Comparison of ENCODE assay signal across 26 cellular contexts in the genomic region with DNA sequence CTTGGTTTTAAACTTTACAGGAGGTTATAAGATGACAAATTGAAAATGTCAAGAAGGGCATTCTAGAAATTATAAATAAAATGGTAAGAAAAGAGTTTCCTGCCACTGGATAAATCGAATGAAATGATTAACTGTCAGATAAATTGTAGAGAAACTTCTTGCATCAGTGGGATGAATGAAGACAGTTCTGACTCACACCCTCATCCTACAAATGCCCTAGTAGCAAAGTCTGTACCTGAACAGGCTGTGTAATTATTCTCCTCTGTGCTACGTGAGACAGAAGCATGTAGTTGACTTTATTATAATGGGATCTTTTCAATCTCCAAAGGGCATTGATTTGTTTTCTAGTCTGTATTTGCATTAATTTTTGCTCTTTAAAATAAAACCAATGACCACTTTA. TPM values are rescaled to one million over a fixed set of nuclear protein-coding genes. Genes with fewer than 3 reads are reported as not detected.
DNase-seq lines count a peak whose midpoint lies in the region; ATAC-seq and TF ChIP-seq lines count a peak whose summit lies in the region.
"Had no signal": no experiment of that assay in that cellular context is flagged by ENCODE, and none has a peak within 500 bp of the region (broad histone marks: within the 10 kb centered on the region; RNA-seq: fewer than 3 reads in every experiment).

No MANE protein-coding gene starts in this region.

- CTCF ChIA-PET in activated CD4-positive, alpha-beta memory T cell treated with anti-CD3 and anti-CD28 coated beads for 36 hours (lab: Charles Lee), result interaction anchor here (1.6 to 3.1 kb wide), 2 partner anchors 21 to 399 kb away, joined by 5 to 19 read pairs; no protein-coding TSS in a partner anchor
- CTCF ChIA-PET in activated CD4-positive, alpha-beta memory T cell treated with anti-CD3 and anti-CD28 coated beads, Interleukin-2, amount 10 ng/mL, durations not matched to agents 7 days and 5 days (lab: Charles Lee), result interaction anchor here (1.4 to 6.5 kb wide), 3 partner anchors 20 to 401 kb away, joined by 4 to 106 read pairs (median 8); no protein-coding TSS in a partner anchor

- no peaks in the 10 kb centered on the region for H3K36me3 Mint-ChIP-seq in activated CD4-positive, alpha-beta memory T cell treated with anti-CD3 and anti-CD28 coated beads for 36 hours
- no peaks in the 10 kb centered on the region for H3K36me3 Mint-ChIP-seq in activated CD4-positive, alpha-beta memory T cell treated with anti-CD3 and anti-CD28 coated beads, Interleukin-2, amount 10 ng/mL, durations not matched to agents 7 days and 5 days (ENCODE audit: low read depth)
- no peaks in the 10 kb centered on the region for H3K36me3 Mint-ChIP-seq in activated naive CD8-positive, alpha-beta T cell treated with anti-CD3 and anti-CD28 coated beads, Interleukin-2, amount 50 U/mL, for 24 hours (ENCODE audit: low read depth)
- peaks cover 1% of the 10 kb centered on the region for H3K36me3 Mint-ChIP-seq in activated naive CD8-positive, alpha-beta T cell treated with anti-CD3 and anti-CD28 coated beads for 36 hours
- no peaks in the 10 kb centered on the region for H3K36me3 Mint-ChIP-seq in activated T-helper 17 cell treated with anti-CD3 and anti-CD28 coated beads, Interleukin-2, amount 50 U/mL, for 72 hours (ENCODE audit: low read depth)
- H3K36me3 Mint-ChIP-seq: CD14-positive monocyte; CD8-positive, alpha-beta memory T cell had no signal

- ATAC-seq in activated naive CD8-positive, alpha-beta T cell treated with anti-CD3 and anti-CD28 coated beads, Interleukin-2, amount 50 U/mL, for 24 hours, result peak; percentile 58
- ATAC-seq in activated T-helper 17 cell treated with anti-CD3 and anti-CD28 coated beads, Interleukin-2, amount 50 U/mL, for 72 hours (replicated peaks), result peak; percentile 33
- ATAC-seq in HG03442 (IDR thresholded peaks at IDR 0.05; ENCODE audit: unreplicated experiment) (no peak), HG03135 (IDR thresholded peaks at IDR 0.05; ENCODE audit: unreplicated experiment) (no peak)
- ATAC-seq: A549, GM12878 had no signal

- H3K27me3 Mint-ChIP-seq in activated CD4-positive, alpha-beta memory T cell treated with anti-CD3 and anti-CD28 coated beads for 36 hours, result peaks cover 37% of the 10 kb centered on the region
- peaks cover 45% of the 10 kb centered on the region for H3K27me3 Mint-ChIP-seq in activated CD4-positive, alpha-beta memory T cell treated with anti-CD3 and anti-CD28 coated beads, Interleukin-2, amount 10 ng/mL, durations not matched to agents 7 days and 5 days
- peaks cover 37% of the 10 kb centered on the region for H3K27me3 Mint-ChIP-seq in activated naive CD8-positive, alpha-beta T cell treated with anti-CD3 and anti-CD28 coated beads, Interleukin-2, amount 50 U/mL, for 24 hours
- H3K27me3 Mint-ChIP-seq in activated naive CD8-positive, alpha-beta T cell treated with anti-CD3 and anti-CD28 coated beads for 36 hours, result peaks cover 34% of the 10 kb centered on the region
- H3K27me3 Mint-ChIP-seq in activated T-helper 17 cell treated with anti-CD3 and anti-CD28 coated beads, Interleukin-2, amount 50 U/mL, for 72 hours, result peaks cover 47% of the 10 kb centered on the region

- H3K4me1 Mint-ChIP-seq in activated CD4-positive, alpha-beta memory T cell treated with anti-CD3 and anti-CD28 coated beads for 36 hours (ENCODE audit: low read depth), result peaks cover 30% of the 10 kb centered on the region
- peaks cover 31% of the 10 kb centered on the region for H3K4me1 Mint-ChIP-seq in activated CD4-positive, alpha-beta memory T cell treated with anti-CD3 and anti-CD28 coated beads, Interleukin-2, amount 10 ng/mL, durations not matched to agents 7 days and 5 days
- peaks cover 37% of the 10 kb centered on the region for H3K4me1 Mint-ChIP-seq in activated naive CD8-positive, alpha-beta T cell treated with anti-CD3 and anti-CD28 coated beads, Interleukin-2, amount 50 U/mL, for 24 hours
- peaks cover 16% of the 10 kb centered on the region for H3K4me1 Mint-ChIP-seq in activated naive CD8-positive, alpha-beta T cell treated with anti-CD3 and anti-CD28 coated beads for 36 hours
- peaks cover 7% of the 10 kb centered on the region for H3K4me1 Mint-ChIP-seq in activated T-helper 17 cell treated with anti-CD3 and anti-CD28 coated beads, Interleukin-2, amount 50 U/mL, for 72 hours

- H3K4me3 ChIP-seq in epithelial cell of esophagus (ENCODE audit: low read length), result no peak overlapping the region
- H3K4me3 ChIP-seq: A549; BLaER1 treated with 17β-estradiol and CSF1 and Interleukin-3, amounts not matched to agents 10 nM and 100 nM; GM12878; GM23248 had no signal

- no peak for TF ChIP-seq CTCF in epithelial cell of esophagus (IDR thresholded peaks at IDR 0.05; ENCODE audit: insufficient read depth, low read depth, low read length, missing control alignments)

- intact Hi-C loops in activated CD4-positive, alpha-beta memory T cell treated with anti-CD3 and anti-CD28 coated beads for 36 hours (cut with micrococcal nuclease), result loop anchor here (5.0 kb wide), 2 partner anchors 76 to 216 kb away; no protein-coding TSS in a partner anchor

- H3K9me3 Mint-ChIP-seq in activated CD4-positive, alpha-beta memory T cell treated with anti-CD3 and anti-CD28 coated beads for 36 hours, result peaks cover 6% of the 10 kb centered on the region
- H3K9me3 Mint-ChIP-seq in activated CD4-positive, alpha-beta memory T cell treated with anti-CD3 and anti-CD28 coated beads, Interleukin-2, amount 10 ng/mL, durations not matched to agents 7 days and 5 days, result peaks cover 4% of the 10 kb centered on the region
- peaks cover 7% of the 10 kb centered on the region for H3K9me3 Mint-ChIP-seq in activated naive CD8-positive, alpha-beta T cell treated with anti-CD3 and anti-CD28 coated beads, Interleukin-2, amount 50 U/mL, for 24 hours
- peaks cover 10% of the 10 kb centered on the region for H3K9me3 Mint-ChIP-seq in activated naive CD8-positive, alpha-beta T cell treated with anti-CD3 and anti-CD28 coated beads for 36 hours
- peaks cover 4% of the 10 kb centered on the region for H3K9me3 Mint-ChIP-seq in activated T-helper 17 cell treated with anti-CD3 and anti-CD28 coated beads, Interleukin-2, amount 50 U/mL, for 72 hours
- H3K9me3 Mint-ChIP-seq: CD4-positive, alpha-beta T cell had no signal

- H3K27ac Mint-ChIP-seq in activated CD4-positive, alpha-beta memory T cell treated with anti-CD3 and anti-CD28 coated beads for 36 hours, result peak overlapping the region; percentile 13
- H3K27ac Mint-ChIP-seq in activated CD4-positive, alpha-beta memory T cell treated with anti-CD3 and anti-CD28 coated beads, Interleukin-2, amount 10 ng/mL, durations not matched to agents 7 days and 5 days, result no peak overlapping the region
- H3K27ac Mint-ChIP-seq in activated naive CD8-positive, alpha-beta T cell treated with anti-CD3 and anti-CD28 coated beads, Interleukin-2, amount 50 U/mL, for 24 hours, result peak overlapping the region; percentile 28
- no peak overlapping the region for H3K27ac Mint-ChIP-seq in activated naive CD8-positive, alpha-beta T cell treated with anti-CD3 and anti-CD28 coated beads for 36 hours
- peak overlapping the region; percentile 66 for H3K27ac Mint-ChIP-seq in activated T-helper 17 cell treated with anti-CD3 and anti-CD28 coated beads, Interleukin-2, amount 50 U/mL, for 72 hours
- H3K27ac Mint-ChIP-seq: CD14-positive monocyte; CD4-positive, alpha-beta T cell; CD8-positive, alpha-beta memory T cell had no signal

- no peak overlapping the region for H3K4me3 Mint-ChIP-seq in activated CD4-positive, alpha-beta memory T cell treated with anti-CD3 and anti-CD28 coated beads for 36 hours
- H3K4me3 Mint-ChIP-seq in activated CD4-positive, alpha-beta memory T cell treated with anti-CD3 and anti-CD28 coated beads, Interleukin-2, amount 10 ng/mL, durations not matched to agents 7 days and 5 days, result no peak overlapping the region
- H3K4me3 Mint-ChIP-seq in activated naive CD8-positive, alpha-beta T cell treated with anti-CD3 and anti-CD28 coated beads, Interleukin-2, amount 50 U/mL, for 24 hours, result no peak overlapping the region
- H3K4me3 Mint-ChIP-seq in activated naive CD8-positive, alpha-beta T cell treated with anti-CD3 and anti-CD28 coated beads for 36 hours, result no peak overlapping the region
- H3K4me3 Mint-ChIP-seq in activated T-helper 17 cell treated with anti-CD3 and anti-CD28 coated beads, Interleukin-2, amount 50 U/mL, for 72 hours, result peak overlapping the region; percentile 18
- H3K4me3 Mint-ChIP-seq: CD14-positive monocyte had no signal

- POLR2A ChIA-PET in activated CD4-positive, alpha-beta memory T cell treated with anti-CD3 and anti-CD28 coated beads for 36 hours (lab: Charles Lee), result no interaction called here
- POLR2A ChIA-PET in activated CD4-positive, alpha-beta memory T cell treated with anti-CD3 and anti-CD28 coated beads, Interleukin-2, amount 10 ng/mL, durations not matched to agents 7 days and 5 days (lab: Charles Lee), result no interaction called here

- DNase-seq in activated CD4-positive, alpha-beta memory T cell treated with anti-CD3 and anti-CD28 coated beads for 36 hours, result no peak
- no peak for DNase-seq in activated CD4-positive, alpha-beta memory T cell treated with anti-CD3 and anti-CD28 coated beads, Interleukin-2, amount 10 ng/mL, durations not matched to agents 7 days and 5 days
- DNase-seq in activated naive CD8-positive, alpha-beta T cell treated with anti-CD3 and anti-CD28 coated beads, Interleukin-2, amount 50 U/mL, for 24 hours, result no peak
- no peak for DNase-seq in activated naive CD8-positive, alpha-beta T cell treated with anti-CD3 and anti-CD28 coated beads for 36 hours
- peak; percentile 52 for DNase-seq in epithelial cell of esophagus (ENCODE audit: low read depth)
- DNase-seq: 8988T; ACHN; AML-193; BE2C; CD4-positive, alpha-beta T cell; CD8-positive, alpha-beta memory T cell; DMS 273 treated with DMSO at 0.1 percent for 48 hours; DMS79; EL; GDM1; GM23248; H7; HCEC 1CT had no signal

RNA-seq across cellular contexts. Expression of gene IYD, which starts 47.3 kb away (rescaled TPM):
- not detected for total RNA-seq in activated CD4-positive, alpha-beta memory T cell treated with anti-CD3 and anti-CD28 coated beads for 36 hours
- total RNA-seq in activated CD4-positive, alpha-beta memory T cell treated with anti-CD3 and anti-CD28 coated beads, Interleukin-2, amount 10 ng/mL, durations not matched to agents 7 days and 5 days, result not detected
- total RNA-seq in activated naive CD8-positive, alpha-beta T cell treated with anti-CD3 and anti-CD28 coated beads for 36 hours, result not detected
- total RNA-seq in activated T-helper 17 cell treated with anti-CD3 and anti-CD28 coated beads, Interleukin-2, amount 50 U/mL, for 72 hours, result not detected
- total RNA-seq: CD4-positive, alpha-beta T cell; CD8-positive, alpha-beta memory T cell; GM12878; GM23248; H1; H7 had no signal

Comparison
In these comparisons a context has a peak if more than half of its experiments do, and no peak if none do; other contexts are left out.
1. H3K27ac Mint-ChIP-seq: peak in activated CD4-positive, alpha-beta memory T cell treated with anti-CD3 and anti-CD28 coated beads for 36 hours (single experiment), activated naive CD8-positive, alpha-beta T cell treated with anti-CD3 and anti-CD28 coated beads, Interleukin-2, amount 50 U/mL, for 24 hours (single experiment) and activated T-helper 17 cell treated with anti-CD3 and anti-CD28 coated beads, Interleukin-2, amount 50 U/mL, for 72 hours (single experiment); none in activated CD4-positive, alpha-beta memory T cell treated with anti-CD3 and anti-CD28 coated beads, Interleukin-2, amount 10 ng/mL, durations not matched to agents 7 days and 5 days (single experiment) and activated naive CD8-positive, alpha-beta T cell treated with anti-CD3 and anti-CD28 coated beads for 36 hours (single experiment).
2. ATAC-seq: peak in activated naive CD8-positive, alpha-beta T cell treated with anti-CD3 and anti-CD28 coated beads, Interleukin-2, amount 50 U/mL, for 24 hours (single experiment) and activated T-helper 17 cell treated with anti-CD3 and anti-CD28 coated beads, Interleukin-2, amount 50 U/mL, for 72 hours (single experiment); none in HG03442 (single experiment) and HG03135 (single experiment).